8 cellular contexts compared by ENCODE assay signal in genomic region chr11:111977141-111978027, GRCh38. TPM values are rescaled to one million over a fixed set of nuclear protein-coding genes. Genes with fewer than 3 reads are reported as not detected.
A peak's percentile ranks its signal among the peaks of the same experiment; 100 is the strongest.
DNase-seq lines count a peak whose midpoint lies in the region; ATAC-seq and TF ChIP-seq lines count a peak whose summit lies in the region.

No MANE protein-coding gene starts in this region.

- peaks cover 0 to 28% (median 0%) of the 10 kb centered on the region in 7 donors for H3K27me3 ChIP-seq in heart right ventricle

- TF ChIP-seq CTCF in GM12865 (IDR thresholded peaks at IDR 0.05; ENCODE audit: insufficient read depth, low read depth, low read length, missing control alignments) (no peak), heart right ventricle (IDR thresholded peaks at IDR 0.05) (peak in 2 of 9 donors; percentile 11 to 17), osteocyte (IDR thresholded peaks at IDR 0.05) (no peak)

- H3K36me3 ChIP-seq in heart right ventricle, result peaks cover 0 to 17% (median 0%) of the 10 kb centered on the region in 9 donors

- no peaks in the 10 kb centered on the region for H3K9me3 ChIP-seq in heart right ventricle

- no peaks in the 10 kb centered on the region for H3K27me3 Mint-ChIP-seq in osteocyte (ENCODE audit: unreplicated experiment)

- no peaks in the 10 kb centered on the region for H3K9me3 Mint-ChIP-seq in osteocyte (ENCODE audit: unreplicated experiment)

- ATAC-seq in heart right ventricle (peak; percentile 74 to 89 (median 80)), GM18861 (IDR thresholded peaks at IDR 0.05; ENCODE audit: unreplicated experiment) (no peak), GM18519 (IDR thresholded peaks at IDR 0.05; ENCODE audit: low FRiP score, unreplicated experiment) (no peak)

- WGBS in adipose tissue, 3 donors, result 1 to 2% (median 1%) methylated on average over 54 to 67 of the region's 67 CpGs
- WGBS in heart right ventricle, 2 donors, result 1% methylated on average over 59 to 67 of the region's 67 CpGs

- H3K27ac ChIP-seq in adipose tissue (ENCODE audit: low read depth, low read length), result peak overlapping the region; percentile 17
- H3K27ac ChIP-seq in heart right ventricle, result peak overlapping the region; percentile 53 to 91 (median 86)

- peak overlapping the region; percentile 93 for H3K27ac Mint-ChIP-seq in osteocyte (ENCODE audit: unreplicated experiment)

- peak overlapping the region; percentile 38 for H3K4me3 ChIP-seq in GM12865 (ENCODE audit: low read depth, low read length)
- peak overlapping the region; percentile 30 to 84 (median 70) for H3K4me3 ChIP-seq in heart right ventricle

- peak overlapping the region; percentile 87 for H3K4me3 Mint-ChIP-seq in osteocyte (ENCODE audit: unreplicated experiment)

- DNase-seq in GM12865 (ENCODE audit: low read depth) (peak; percentile 22), NCI-H1092 treated with DMSO at 0.1 percent for 48 hours (lab: John Stamatoyannopoulos, UW) (peak; percentile 73), heart right ventricle (peak; percentile 72 to 77), osteocyte (ENCODE audit: extremely low spot score, unreplicated experiment) (peak; percentile 87), SK-N-DZ (ENCODE audit: low spot score) (no peak)

- peaks cover 31% of the 10 kb centered on the region for H3K4me1 Mint-ChIP-seq in osteocyte (ENCODE audit: unreplicated experiment)

- intact Hi-C loops in heart right ventricle (cut with DNase I), result loop anchor here in 7 of 10 donors (1.0 to 10.0 kb wide), 6 partner anchors 35 to 103 kb away; partner anchors contain the start of genes DIXDC1 (in 4 of the 7), CFAP68 (in 3 of the 7), FDXACB1 (in 3 of the 7) and ALG9 (in 1 of the 7)

- H3K4me1 ChIP-seq in heart right ventricle, result peaks cover 15 to 75% (median 36%) of the 10 kb centered on the region in 9 donors

- peaks cover 2% of the 10 kb centered on the region for H3K36me3 Mint-ChIP-seq in osteocyte (ENCODE audit: unreplicated experiment)

RNA-seq across cellular contexts. Expression of gene DIXDC1, which starts 40.2 kb away (rescaled TPM):
- polyA plus RNA-seq in adipose tissue (10 to 100 TPM in 2 of 3 donors, 1 to 10 TPM in 1; 4.9 to 45.3 (median 24.4) TPM), heart right ventricle (1 to 10 TPM; 4.7 to 5.6 TPM)
- total RNA-seq in heart right ventricle (10 to 100 TPM in 9 of 10 donors, 1 to 10 TPM in 1; 5.6 to 36.8 (median 28.6) TPM), osteocyte (9.7 and 10.6 TPM in 2 replicates)
- polyA plus RNA-seq in SK-N-DZ (2014; cell fraction: cytosol; rRNA removed), result 13.5 and 16.2 TPM in 2 replicates
- 9.7 and 10.8 TPM in 2 replicates for polyA plus RNA-seq in SK-N-DZ (2014; cell fraction: nucleus; rRNA removed)

RNA-seq across cellular contexts. Expression of gene DLAT, which starts 47.8 kb away (rescaled TPM):
- polyA plus RNA-seq in adipose tissue (10 to 100 TPM; 12.4 to 67.8 (median 29.4) TPM), heart right ventricle (10 to 100 TPM; 27.4 to 46.4 TPM)
- total RNA-seq in heart right ventricle (100 to 1,000 TPM; 128 to 191 (median 171) TPM), osteocyte (26.3 and 26.4 TPM in 2 replicates)
- 36.9 and 38.3 TPM in 2 replicates for polyA plus RNA-seq in SK-N-DZ (2014; cell fraction: cytosol; rRNA removed)
- 18.2 and 20.4 TPM in 2 replicates for polyA plus RNA-seq in SK-N-DZ (2014; cell fraction: nucleus; rRNA removed)

RNA-seq across cellular contexts. Expression of gene C11orf52, which starts 58.7 kb away (rescaled TPM):
- 10 to 100 TPM in 1 of 3 donors, 1 to 10 TPM in 2; 2.7 to 22.0 (median 4.4) TPM for polyA plus RNA-seq in adipose tissue
- total RNA-seq in heart right ventricle, result 1 to 10 TPM in 8 of 10 donors, under 1 TPM in 2; 0.48 to 4.1 (median 1.6) TPM
- 1 to 10 TPM; 3.0 to 3.2 TPM for polyA plus RNA-seq in heart right ventricle
- 0.42 and 0.62 TPM in 2 replicates for total RNA-seq in osteocyte
- 0.21 and 0.95 TPM in 2 replicates for polyA plus RNA-seq in SK-N-DZ (2014; cell fraction: cytosol; rRNA removed)
- 0.14 TPM in 1 of 2 replicates, not detected in the other for polyA plus RNA-seq in SK-N-DZ (2014; cell fraction: nucleus; rRNA removed)

Comparison
In these comparisons a context has a peak if more than half of its experiments do, and no peak if none do; other contexts are left out.
1. ATAC-seq: peak in heart right ventricle (8 of 8); none in GM18861 (single experiment) and GM18519 (single experiment).